ENCODE assay signal across 27 cellular contexts in the genomic region with DNA sequence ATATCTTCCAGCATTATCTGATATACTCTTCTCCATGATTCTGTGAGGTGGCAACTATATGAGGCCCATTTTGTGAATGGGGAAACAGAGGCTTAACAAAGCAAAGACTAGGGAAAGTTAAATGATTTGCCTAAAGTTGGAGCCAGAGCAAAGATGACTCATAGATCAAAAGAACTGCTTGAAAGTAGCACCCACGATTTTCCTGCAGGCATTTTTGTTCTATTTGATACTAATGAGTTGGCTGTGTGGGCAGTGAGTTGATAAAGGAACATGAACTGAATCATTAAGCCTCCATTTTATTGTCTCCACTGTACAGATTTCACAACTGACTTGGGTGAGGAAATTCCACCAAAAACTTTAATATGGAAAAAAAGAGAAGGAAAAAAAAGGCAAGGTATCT.
DNase-seq lines count a peak whose midpoint lies in the region; ATAC-seq and TF ChIP-seq lines count a peak whose summit lies in the region.
"Had no signal": no experiment of that assay in that cellular context is flagged by ENCODE, and none has a peak within 500 bp of the region (broad histone marks: within the 10 kb centered on the region; RNA-seq: fewer than 3 reads in every experiment).

No MANE protein-coding gene starts in this region.

- H3K9me3 ChIP-seq in breast epithelium, result no peaks in the 10 kb centered on the region
- no peaks in the 10 kb centered on the region for H3K9me3 ChIP-seq in tibial artery
- no peaks in the 10 kb centered on the region for H3K9me3 ChIP-seq in gastroesophageal sphincter
- H3K9me3 ChIP-seq: HAP-1, stomach, upper lobe of left lung had no signal

- no peak for TF ChIP-seq EP300 in gastroesophageal sphincter (IDR thresholded peaks at IDR 0.05)

- H3K4me3 ChIP-seq in breast epithelium, result no peak overlapping the region
- no peak overlapping the region for H3K4me3 ChIP-seq in tibial artery
- H3K4me3 ChIP-seq in gastroesophageal sphincter, result no peak overlapping the region
- H3K4me3 ChIP-seq: HAP-1, K562, stomach, upper lobe of left lung had no signal

- no peaks in the 10 kb centered on the region for H3K9me3 Mint-ChIP-seq in MCF 10A (ENCODE audit: unreplicated experiment)
- H3K9me3 Mint-ChIP-seq: nephron had no signal

- H3K4me1 ChIP-seq in breast epithelium (no peaks in the 10 kb centered on the region), tibial artery (peaks cover 0 to 35% (median 9%) of the 10 kb centered on the region in 4 donors), gastroesophageal sphincter (no peaks in the 10 kb centered on the region)
- H3K4me1 ChIP-seq: HAP-1, stomach, upper lobe of left lung had no signal

- DNase-seq in MCF 10A (ENCODE audit: unreplicated experiment) (peak; percentile 87), breast epithelium (ENCODE audit: low spot score in 2 of 2) (no peak), astrocyte of the hippocampus (ENCODE audit: low read depth, low spot score) (peak; percentile 78), foreskin melanocyte (peak; percentile 50), LoVo (ENCODE audit: low spot score) (no peak), tibial artery (no peak)
- DNase-seq: 8988T; activated CD4-positive, alpha-beta T cell treated with anti-CD3 and anti-CD28 coated beads, Interleukin-2, amount 50 U/mL, for 1 hour; activated CD8-positive, alpha-beta memory T cell treated with anti-CD3 and anti-CD28 coated beads, Interleukin-2, amount 50 U/mL, for 48 hours; activated gamma-delta T cell; amniotic stem cell; GF-D8; left cardiac atrium; midbrain; NCI-H1092 treated with DMSO at 0.1 percent for 48 hours; NCI-H2107; NCI-H524; stimulated activated CD4-positive, alpha-beta T cell treated with anti-CD3 and anti-CD28 coated beads, Interleukin-4, amount 100 ng/mL, for 24 hours; stomach; SW 1271; upper lobe of left lung had no signal

- H3K36me3 ChIP-seq in breast epithelium (no peaks in the 10 kb centered on the region), tibial artery (no peaks in the 10 kb centered on the region), gastroesophageal sphincter (no peaks in the 10 kb centered on the region)
- H3K36me3 ChIP-seq: HAP-1, stomach, upper lobe of left lung had no signal

- H3K27ac ChIP-seq in breast epithelium (no peak overlapping the region), tibial artery (no peak overlapping the region), gastroesophageal sphincter (no peak overlapping the region)
- H3K27ac ChIP-seq: stomach, upper lobe of left lung had no signal

- no peaks in the 10 kb centered on the region for H3K36me3 Mint-ChIP-seq in MCF 10A (ENCODE audit: insufficient read depth, unreplicated experiment)

- intact Hi-C loops in MCF 10A (cut with micrococcal nuclease) (no loop called here), breast epithelium (cut with DNase I; ENCODE audit: low total_unique reads) (no loop called here), tibial artery (cut with DNase I; ENCODE audit: low total_unique reads) (no loop called here)

- BruUV-seq in MCF 10A (replicated peaks; lab: Mats Ljungman, UMichigan), result no TSS peak

- no peaks in the 10 kb centered on the region for H3K27me3 ChIP-seq in breast epithelium
- H3K27me3 ChIP-seq in tibial artery, result no peaks in the 10 kb centered on the region
- H3K27me3 ChIP-seq in gastroesophageal sphincter, result no peaks in the 10 kb centered on the region
- H3K27me3 ChIP-seq: stomach, upper lobe of left lung had no signal

- no peaks in the 10 kb centered on the region for H3K27me3 Mint-ChIP-seq in MCF 10A (ENCODE audit: insufficient read depth, unreplicated experiment)

- H3K27ac Mint-ChIP-seq in MCF 10A (ENCODE audit: low read depth, unreplicated experiment), result peak overlapping the region; percentile 78
- H3K27ac Mint-ChIP-seq: nephron had no signal

- CTCF ChIA-PET in MCF 10A (lab: Yijun Ruan, JAX), result interaction anchor here (0.6 to 1.0 kb wide), 2 partner anchors 178 to 724 kb away, joined by 3 to 4 read pairs; no protein-coding TSS in a partner anchor

- ATAC-seq in HG02610 (IDR thresholded peaks at IDR 0.05; ENCODE audit: unreplicated experiment) (no peak), gastroesophageal sphincter (no peak)
- ATAC-seq: K562, Right ventricle myocardium inferior had no signal

- TF ChIP-seq POLR2A in breast epithelium (IDR thresholded peaks at IDR 0.05), result no peak
- no peak for TF ChIP-seq POLR2A in gastroesophageal sphincter (IDR thresholded peaks at IDR 0.05)

- H3K4me1 Mint-ChIP-seq in MCF 10A (ENCODE audit: insufficient read depth, unreplicated experiment), result peaks cover 20% of the 10 kb centered on the region
- H3K4me1 Mint-ChIP-seq: nephron had no signal

- H3K4me3 Mint-ChIP-seq in MCF 10A (ENCODE audit: unreplicated experiment), result peak overlapping the region; percentile 19
- H3K4me3 Mint-ChIP-seq: nephron had no signal

- 0 to 13% methylated on average over 1 of the region's 1 CpG for WGBS in gastroesophageal sphincter (ENCODE audit: low coverage in 1 of 2), 2 donors

- TF ChIP-seq CTCF in MCF 10A (IDR thresholded peaks at IDR 0.05; ENCODE audit: unreplicated experiment) (no peak), breast epithelium (IDR thresholded peaks at IDR 0.05) (no peak), tibial artery (IDR thresholded peaks at IDR 0.05) (no peak), gastroesophageal sphincter (IDR thresholded peaks at IDR 0.05) (no peak)

- POLR2A ChIA-PET in MCF 10A (lab: Yijun Ruan, JAX), result interaction anchor here (0.7 to 1.7 kb wide), 6 partner anchors 13 to 168 kb away, joined by 3 to 6 read pairs (median 4); no protein-coding TSS in a partner anchor

Comparison
In these comparisons a context has a peak if more than half of its experiments do, and no peak if none do; other contexts are left out.
1. DNase-seq: peak in MCF 10A (single experiment), astrocyte of the hippocampus (single experiment) and foreskin melanocyte (single experiment); none in breast epithelium (0 of 2), LoVo (single experiment) and tibial artery (0 of 2).